ENCODE assay signal across 31 cellular contexts in genomic region chr3:8738639-8739038, GRCh38. TPM values are rescaled to one million over a fixed set of nuclear protein-coding genes. Genes with fewer than 3 reads are reported as not detected.
"Had no signal": no experiment of that assay in that cellular context is flagged by ENCODE, and none has a peak within 500 bp of the region (broad histone marks: within the 10 kb centered on the region; RNA-seq: fewer than 3 reads in every experiment).

No MANE protein-coding gene starts in this region.

- DNase-seq: islet precursor cell; left ventricle myocardium inferior; mesendoderm; naive thymus-derived CD4-positive, alpha-beta T cell; nucleus accumbens; right lobe of liver; stimulated activated CD4-positive, alpha-beta T cell treated with anti-CD3 and anti-CD28 coated beads, Interleukin-1b, Interleukin-23, amount 100 ng/mL, for 48 hours; stimulated activated CD4-positive, alpha-beta T cell treated with anti-CD3 and anti-CD28 coated beads, Interleukin-2, amount 100 ng/mL, for 48 hours; stimulated activated CD4-positive, alpha-beta T cell treated with anti-CD3 and anti-CD28 coated beads, Interleukin-4, amount 100 ng/mL, for 4 hours; stimulated activated CD8-positive, alpha-beta memory T cell treated with anti-CD3 and anti-CD28 coated beads, Interleukin-4, amount 100 ng/mL, for 48 hours; stimulated activated naive CD4-positive, alpha-beta T cell treated with Interleukin-2 at 50 U/mL for 16 hours; stimulated activated naive CD8-positive, alpha-beta T cell treated with anti-CD3 and anti-CD28 coated beads, Interleukin-15, amount 100 ng/mL, for 72 hours; substantia nigra; upper lobe of left lung had no signal

- H3K9ac ChIP-seq: parathyroid adenoma had no signal

- H3K36me3 ChIP-seq: left ventricle myocardium inferior, right atrium auricular region, right lobe of liver, tibial nerve, upper lobe of left lung, vagina had no signal

- H3K4me3 ChIP-seq: left ventricle myocardium inferior, lung, right atrium auricular region, right lobe of liver, smooth muscle cell, tibial nerve, upper lobe of left lung, vagina had no signal

- H3K4me3 Mint-ChIP-seq: mesothelial cell of epicardium; naive thymus-derived CD4-positive, alpha-beta T cell; natural killer cell treated with Interleukin-12 subunit alpha and Interleukin-12 subunit beta and Interleukin-15 and Interleukin-18, amount 100 ng/mL, for 72 hours; stimulated activated memory B cell treated with anti-CD40 and anti-IgM and Interleukin-4, amounts not matched to agents 10 μg/mL and 1 μg/mL and 100 μg/mL, for 72 hours; stimulated activated naive CD8-positive, alpha-beta T cell treated with anti-CD3 and anti-CD28 coated beads, Interleukin-15, amount 100 ng/mL, for 72 hours had no signal

- H3K4me1 ChIP-seq: parathyroid adenoma, right lobe of liver, upper lobe of left lung had no signal

- H3K4me2 ChIP-seq: smooth muscle cell had no signal

- H3K27ac Mint-ChIP-seq: mesothelial cell of epicardium; naive thymus-derived CD4-positive, alpha-beta T cell; natural killer cell treated with Interleukin-12 subunit alpha and Interleukin-12 subunit beta and Interleukin-15 and Interleukin-18, amount 100 ng/mL, for 72 hours; stimulated activated memory B cell treated with anti-CD40 and anti-IgM and Interleukin-4, amounts not matched to agents 10 μg/mL and 1 μg/mL and 100 μg/mL, for 72 hours; stimulated activated naive CD8-positive, alpha-beta T cell treated with anti-CD3 and anti-CD28 coated beads, Interleukin-15, amount 100 ng/mL, for 72 hours had no signal

- H3K79me2 ChIP-seq: parathyroid adenoma had no signal

- H3K9me3 ChIP-seq: left ventricle myocardium inferior, right atrium auricular region, right lobe of liver, tibial nerve, upper lobe of left lung, vagina had no signal

- H3K27ac ChIP-seq: left ventricle myocardium inferior, parathyroid adenoma, right atrium auricular region, right lobe of liver, tibial nerve, upper lobe of left lung, vagina had no signal

- H3K9me3 Mint-ChIP-seq: mesothelial cell of epicardium; natural killer cell treated with Interleukin-12 subunit alpha and Interleukin-12 subunit beta and Interleukin-15 and Interleukin-18, amount 100 ng/mL, for 72 hours; stimulated activated memory B cell treated with anti-CD40 and anti-IgM and Interleukin-4, amounts not matched to agents 10 μg/mL and 1 μg/mL and 100 μg/mL, for 72 hours; stimulated activated naive CD8-positive, alpha-beta T cell treated with anti-CD3 and anti-CD28 coated beads, Interleukin-15, amount 100 ng/mL, for 72 hours had no signal

- H2AFZ ChIP-seq: parathyroid adenoma had no signal

- H3K27me3 ChIP-seq: right atrium auricular region, right lobe of liver, tibial nerve, upper lobe of left lung, vagina had no signal

- ATAC-seq: naive thymus-derived CD4-positive, alpha-beta T cell; natural killer cell treated with Interleukin-12 subunit alpha and Interleukin-12 subunit beta and Interleukin-15 and Interleukin-18, amount 100 ng/mL, for 72 hours; right lobe of liver; stimulated activated memory B cell treated with anti-CD40 and anti-IgM and Interleukin-4, amounts not matched to agents 10 μg/mL and 1 μg/mL and 100 μg/mL, for 72 hours had no signal

- H3K4me1 Mint-ChIP-seq: naive thymus-derived CD4-positive, alpha-beta T cell; stimulated activated memory B cell treated with anti-CD40 and anti-IgM and Interleukin-4, amounts not matched to agents 10 μg/mL and 1 μg/mL and 100 μg/mL, for 72 hours had no signal

- H3K36me3 Mint-ChIP-seq: mesothelial cell of epicardium; naive thymus-derived CD4-positive, alpha-beta T cell; natural killer cell treated with Interleukin-12 subunit alpha and Interleukin-12 subunit beta and Interleukin-15 and Interleukin-18, amount 100 ng/mL, for 72 hours; stimulated activated memory B cell treated with anti-CD40 and anti-IgM and Interleukin-4, amounts not matched to agents 10 μg/mL and 1 μg/mL and 100 μg/mL, for 72 hours had no signal

RNA-seq across cellular contexts. Expression of gene CAV3, which starts 5.0 kb away (rescaled TPM):
- total RNA-seq: kidney epithelial cell; lung; mesothelial cell of epicardium; mononuclear cell; naive thymus-derived CD4-positive, alpha-beta T cell; natural killer cell treated with Interleukin-12 subunit alpha and Interleukin-12 subunit beta and Interleukin-15 and Interleukin-18, amount 100 ng/mL, for 72 hours; osteocyte; posterior vena cava; pulmonary artery endothelial cell; renal cortical epithelial cell; right lobe of liver; smooth muscle cell; temporal lobe; vagina had no signal
- polyA plus RNA-seq: naive thymus-derived CD4-positive, alpha-beta T cell; neural cell; smooth muscle cell had no signal

RNA-seq across cellular contexts. Expression of gene OXTR, which starts 30.8 kb away (rescaled TPM):
- polyA plus RNA-seq: naive thymus-derived CD4-positive, alpha-beta T cell had no signal
